ENCODE assay signal across 23 cellular contexts in genomic region chr1:7692038-7692437, GRCh38.
DNase-seq lines count a peak whose midpoint lies in the region; TF ChIP-seq lines count a peak whose summit lies in the region.
"Had no signal": no experiment of that assay in that cellular context is flagged by ENCODE, and none has a peak within 500 bp of the region (broad histone marks: within the 10 kb centered on the region; RNA-seq: fewer than 3 reads in every experiment).

No MANE protein-coding gene starts in this region.

- no peak for TF ChIP-seq CTCF in chondrocyte (IDR thresholded peaks at IDR 0.05)

- no peak overlapping the region for H3K27ac Mint-ChIP-seq in chondrocyte (ENCODE audit: unreplicated experiment)
- H3K27ac Mint-ChIP-seq: CD4-positive, alpha-beta memory T cell; CD4-positive, CD25-positive, alpha-beta regulatory T cell had no signal

- no peak overlapping the region for H3K4me3 Mint-ChIP-seq in chondrocyte (ENCODE audit: unreplicated experiment)
- H3K4me3 Mint-ChIP-seq: CD14-positive monocyte; CD4-positive, alpha-beta memory T cell; CD4-positive, CD25-positive, alpha-beta regulatory T cell had no signal

- no peaks in the 10 kb centered on the region for H3K4me1 ChIP-seq in SJCRH30
- H3K4me1 ChIP-seq: BE2C had no signal

- no peaks in the 10 kb centered on the region for H3K4me1 Mint-ChIP-seq in chondrocyte (ENCODE audit: low read depth)
- H3K4me1 Mint-ChIP-seq: CD14-positive monocyte; CD4-positive, alpha-beta memory T cell; CD4-positive, CD25-positive, alpha-beta regulatory T cell; CD8-positive, alpha-beta memory T cell had no signal

- H3K36me3 Mint-ChIP-seq in chondrocyte (ENCODE audit: low read depth): peaks cover 9% of the 10 kb centered on the region
- H3K36me3 Mint-ChIP-seq: CD14-positive monocyte had no signal

- H3K9me3 Mint-ChIP-seq in chondrocyte (ENCODE audit: low read depth): peaks cover 12% of the 10 kb centered on the region

- DNase-seq in NCI-H69 (lab: John Stamatoyannopoulos, UW): peak; percentile 6
- peak; percentile 35 for DNase-seq in chondrocyte (ENCODE audit: low spot score)
- DNase-seq in posterior vena cava (ENCODE audit: low spot score): peak; percentile 5
- no peak for DNase-seq in NCI-H1105 (lab: John Stamatoyannopoulos, UW)
- DNase-seq in SJCRH30: no peak
- DNase-seq in activated naive CD4-positive, alpha-beta T cell treated with Interleukin-2 at 50 U/mL for 16 hours: no peak
- DNase-seq: ACHN; BE2C; C1 segment of cervical spinal cord; CD4-positive, alpha-beta memory T cell; CD4-positive, CD25-positive, alpha-beta regulatory T cell; CD8-positive, alpha-beta memory T cell; COR-L47; DMS 273 treated with DMSO at 0.1 percent for 48 hours; DMS153; DMS53; DMS79; DND-41; EL; GDM1 had no signal

- peaks cover 6% of the 10 kb centered on the region; the same call in 1 of the 2 replicates for H3K27me3 ChIP-seq in SJCRH30
- H3K27me3 ChIP-seq: BE2C, BLaER1 had no signal

- no peaks in the 10 kb centered on the region for H3K36me3 ChIP-seq in SJCRH30
- H3K36me3 ChIP-seq: BE2C, BLaER1 had no signal

- no peak overlapping the region for H3K27ac ChIP-seq in SJCRH30
- H3K27ac ChIP-seq: BLaER1 had no signal

- H3K4me3 ChIP-seq in SJCRH30: no peak overlapping the region
- H3K4me3 ChIP-seq: BLaER1, GM12878 had no signal

- H3K27me3 Mint-ChIP-seq in chondrocyte (ENCODE audit: low read depth): peaks cover 22% of the 10 kb centered on the region

- no peaks in the 10 kb centered on the region; the same call in 1 of the 2 replicates for H3K9me3 ChIP-seq in SJCRH30 (replicated peaks)
- H3K9me3 ChIP-seq: BE2C had no signal

- intact Hi-C loops in posterior vena cava (cut with DNase I): loop anchor here in 1 of 2 donors (5.0 kb wide), 1 partner anchor 1715 kb away; no protein-coding TSS in a partner anchor

Comparison
In these comparisons a context has a peak if more than half of its experiments do, and no peak if none do; other contexts are left out.
1. DNase-seq: peak in NCI-H69 (single experiment), chondrocyte (single experiment) and posterior vena cava (single experiment); none in NCI-H1105 (single experiment), SJCRH30 (0 of 2) and activated naive CD4-positive, alpha-beta T cell treated with Interleukin-2 at 50 U/mL for 16 hours (single experiment).